In the genomic region with DNA sequence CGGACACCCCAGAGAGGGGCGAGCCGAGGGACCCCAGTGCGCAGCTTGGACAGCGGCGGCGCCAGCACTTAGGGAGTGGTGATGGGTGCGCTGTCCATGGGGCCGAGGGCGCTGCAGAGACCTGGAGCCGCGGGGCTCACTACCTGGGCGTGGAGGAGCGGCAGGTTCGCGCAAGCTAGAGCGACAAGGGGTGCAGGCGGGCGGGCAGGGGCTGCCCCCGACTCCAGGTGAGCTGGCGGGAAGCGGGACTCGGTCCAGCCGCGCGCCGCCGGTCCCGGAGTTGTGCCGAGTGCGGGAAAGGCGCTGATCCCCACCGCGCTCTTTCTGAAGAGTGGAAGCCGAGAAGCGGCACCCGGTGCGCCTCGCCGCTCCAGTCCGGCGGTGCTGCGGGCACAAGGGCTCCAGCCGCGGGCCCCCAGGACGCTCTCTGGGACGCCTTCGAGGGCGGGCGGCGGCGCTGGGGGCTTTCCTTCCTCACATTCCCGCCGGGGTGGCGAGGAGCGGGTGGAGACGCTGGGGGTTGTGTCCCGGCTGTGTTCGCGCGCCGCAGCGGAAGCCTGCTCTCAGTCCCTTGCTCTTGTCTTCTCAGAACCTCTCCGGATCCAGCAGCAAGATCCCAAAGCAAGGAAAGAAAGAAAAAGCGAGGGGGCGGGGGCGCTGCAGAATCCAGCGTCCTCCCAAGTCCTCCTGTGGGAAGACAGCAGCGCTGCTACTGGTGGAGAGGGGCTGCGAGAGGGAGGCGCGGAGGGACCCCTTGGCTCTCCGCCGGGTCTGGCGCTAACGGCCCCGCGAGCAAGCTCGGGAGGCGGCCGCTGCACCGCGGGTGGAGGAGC, we compare ENCODE assay signal across 8 cellular contexts. TPM values are rescaled to one million over a fixed set of nuclear protein-coding genes. Genes with fewer than 3 reads are reported as not detected.
DNase-seq lines count a peak whose midpoint lies in the region; ATAC-seq and TF ChIP-seq lines count a peak whose summit lies in the region.

TSS of gene B3GAT2 (minus strand) at position 610 of the 833 bp plus-strand sequence. CDS start 631 bp downstream, outside the sequence.

- H3K4me1 ChIP-seq in SJCRH30 (no peaks in the 10 kb centered on the region), duodenal mucosa (ENCODE audit: control insufficient read depth in 1 of 2, insufficient read depth in 2 of 2, low read length in 2 of 2) (peaks cover 0 to 11% of the 10 kb centered on the region in 2 donors), thyroid gland (peaks cover 20 to 22% of the 10 kb centered on the region in 2 donors)

- H3K27ac ChIP-seq in SJCRH30 (no peak within 1 kb of the TSS), duodenal mucosa (ENCODE audit: low read depth, low read length) (no peak within 1 kb of the TSS), thyroid gland (no peak within 1 kb of the TSS)

- H3K4me3 ChIP-seq in SJCRH30 (peak within 1 kb of the TSS; percentile 43), duodenal mucosa (ENCODE audit: low read depth in 1 of 2, low read length in 2 of 2) (peak within 1 kb of the TSS; percentile 68), thyroid gland (replicated peaks in 1 of 3) (peak within 1 kb of the TSS; percentile 30 to 43 (median 35))

- 0 to 2% methylated on average over 17 to 40 of the region's 83 CpGs for WGBS in thyroid gland, 2 donors

- peak; percentile 20 for ATAC-seq in HG02588 (IDR thresholded peaks at IDR 0.05; ENCODE audit: unreplicated experiment)

- H3K27me3 ChIP-seq in SJCRH30 = no peaks in the 10 kb centered on the region
- H3K27me3 ChIP-seq in duodenal mucosa (ENCODE audit: control insufficient read depth in 1 of 2, insufficient read depth in 2 of 2, low read length in 2 of 2) = peaks cover 40 to 42% of the 10 kb centered on the region in 2 donors
- H3K27me3 ChIP-seq in thyroid gland = no peaks in the 10 kb centered on the region

- intact Hi-C loops in thyroid gland (cut with DNase I) = no loop called here

- TF ChIP-seq CTCF in thyroid gland (IDR thresholded peaks at IDR 0.05) = no peak

- no peak within 1 kb of the TSS for H3K9ac ChIP-seq in duodenal mucosa (ENCODE audit: low read depth in 1 of 2, low read length in 2 of 2)

- no peak for TF ChIP-seq POLR2A in thyroid gland (IDR thresholded peaks at IDR 0.05)

- H3K9me3 ChIP-seq in SJCRH30 (replicated peaks) = no peaks in the 10 kb centered on the region
- no peaks in the 10 kb centered on the region for H3K9me3 ChIP-seq in duodenal mucosa (ENCODE audit: control insufficient read depth in 1 of 2, low read length in 2 of 2)
- H3K9me3 ChIP-seq in thyroid gland = no peaks in the 10 kb centered on the region

- DNase-seq in NCI-H446 (lab: John Stamatoyannopoulos, UW) = peak; percentile 57 to 60
- no peak for DNase-seq in NCI-H446 treated with DMSO at 0.1 percent for 48 hours (lab: John Stamatoyannopoulos, UW)
- no peak for DNase-seq in SJCRH30
- DNase-seq in lung microvascular endothelial cell (ENCODE audit: low read depth in 2 of 2) = peak; percentile 11 to 12
- peak; percentile 5 to 18 for DNase-seq in thyroid gland
- no peak for DNase-seq in SKM-1 treated with dmso at 0.1 percent for 144 hours (lab: John Stamatoyannopoulos, UW; ENCODE audit: unreplicated experiment)

- H3K36me3 ChIP-seq in SJCRH30 = no peaks in the 10 kb centered on the region
- no peaks in the 10 kb centered on the region for H3K36me3 ChIP-seq in duodenal mucosa (ENCODE audit: control insufficient read depth in 1 of 2, insufficient read depth in 2 of 2, low read length in 2 of 2)
- no peaks in the 10 kb centered on the region for H3K36me3 ChIP-seq in thyroid gland

RNA-seq across cellular contexts. Expression of gene B3GAT2, which starts in this region (rescaled TPM):
- 0.05 and 0.10 TPM in 2 replicates for total RNA-seq in SJCRH30 (2014; rRNA removed; shearing (Covaris generic))
- total RNA-seq in lung microvascular endothelial cell (not detected in 2 replicates), thyroid gland (not detected)

Comparison
In these comparisons a context has a peak if more than half of its experiments do, and no peak if none do; other contexts are left out.
1. DNase-seq: peak in NCI-H446 (2 of 2); none in NCI-H446 treated with DMSO at 0.1 percent for 48 hours (single experiment), SJCRH30 (0 of 2) and SKM-1 treated with dmso at 0.1 percent for 144 hours (single experiment).
2. Peak in DNase-seq in lung microvascular endothelial cell; RNA of the gene not detected or under 1 TPM.
3. Peak in DNase-seq and H3K4me3 ChIP-seq in thyroid gland; RNA of the gene not detected or under 1 TPM.
4. Peak in every context shown above with its lines, with median percentiles within 50 percentile points of each other: H3K4me3 ChIP-seq.